ENCODE assay signal across 12 cellular contexts in genomic region chr1:219062161-219062560, GRCh38.
DNase-seq lines count a peak whose midpoint lies in the region; ATAC-seq and TF ChIP-seq lines count a peak whose summit lies in the region.
"Had no signal": no experiment of that assay in that cellular context is flagged by ENCODE, and none has a peak within 500 bp of the region (broad histone marks: within the 10 kb centered on the region; RNA-seq: fewer than 3 reads in every experiment).

No MANE protein-coding gene starts in this region.

- in situ Hi-C loops in GM23248 (cut with MboI), result loop anchor here (25.0 kb wide), 1 partner anchor 725 kb away; the partner anchor contains the start of gene TGFB2

- H3K9me3 ChIP-seq in GM23248 (ENCODE audit: low read depth) (no peaks in the 10 kb centered on the region), PC-3 (ENCODE audit: low read length) (peaks cover 9% of the 10 kb centered on the region), osteoblast (ENCODE audit: low read depth, low read length) (no peaks in the 10 kb centered on the region)
- H3K9me3 ChIP-seq: BE2C had no signal

- H3K4me3 ChIP-seq in GM23248 (no peak overlapping the region), PC-3 (ENCODE audit: low read length) (no peak overlapping the region), epithelial cell of esophagus (ENCODE audit: low read length) (no peak overlapping the region), osteoblast (ENCODE audit: insufficient read depth, low read length) (no peak overlapping the region)

- H3K4me1 ChIP-seq in GM23248 (ENCODE audit: insufficient read depth) (peaks cover 10% of the 10 kb centered on the region), PC-3 (ENCODE audit: insufficient read depth, low read length) (peaks cover 14% of the 10 kb centered on the region), osteoblast (ENCODE audit: insufficient read depth, low read length) (peaks cover 9% of the 10 kb centered on the region)
- H3K4me1 ChIP-seq: BE2C had no signal

- no peak overlapping the region for H3K4me2 ChIP-seq in GM23248 (ENCODE audit: unreplicated experiment)
- H3K4me2 ChIP-seq in PC-3 (ENCODE audit: low read length), result no peak overlapping the region
- H3K4me2 ChIP-seq in osteoblast (ENCODE audit: insufficient read depth, low read length), result no peak overlapping the region

- H4K20me1 ChIP-seq in GM23248 (ENCODE audit: insufficient read depth) (no peaks in the 10 kb centered on the region), PC-3 (ENCODE audit: low read length) (no peaks in the 10 kb centered on the region), osteoblast (ENCODE audit: insufficient read depth, low read length) (no peaks in the 10 kb centered on the region)

- peaks cover 11% of the 10 kb centered on the region for H3F3A ChIP-seq in GM23248 (ENCODE audit: insufficient read depth)
- H3F3A ChIP-seq in PC-3 (ENCODE audit: low read length, unreplicated experiment), result no peaks in the 10 kb centered on the region

- no TSS peak for BruUV-seq in PC-3 (replicated peaks; lab: Mats Ljungman, UMichigan)

- CTCF ChIA-PET in PC-3 (lab: Charles Lee) (no interaction called here), GM10248 (lab: Yijun Ruan, JAX) (interaction anchor here (2.0 kb wide), 1 partner anchor 15 kb away, joined by 5 read pairs; no protein-coding TSS in a partner anchor)

- no peak overlapping the region for H3K9ac ChIP-seq in GM23248
- H3K9ac ChIP-seq in PC-3 (ENCODE audit: low read length), result no peak overlapping the region

- WGBS in GM23248 (ENCODE audit: low coverage in 1 of 2, low lambda C conversion rate in 2 of 2, missing lambda C conversion rate in 2 of 2), 2 experiments, result 56 to 66% methylated on average over 4 of the region's 4 CpGs

- POLR2A ChIA-PET in PC-3 (lab: Charles Lee; ENCODE audit: unreplicated experiment) (no interaction called here), GM10248 (lab: Yijun Ruan, JAX) (no interaction called here)

- H3K27me3 ChIP-seq in GM23248 (replicated peaks; ENCODE audit: insufficient read depth) (no peaks in the 10 kb centered on the region), PC-3 (ENCODE audit: low read length) (no peaks in the 10 kb centered on the region), osteoblast (ENCODE audit: insufficient read depth, low read length) (no peaks in the 10 kb centered on the region)
- H3K27me3 ChIP-seq: BE2C had no signal

- intact Hi-C loops in PC-3 (cut with micrococcal nuclease), result loop anchor here (2.0 to 10.0 kb wide), 3 partner anchors 123 to 603 kb away; no protein-coding TSS in a partner anchor

- H3K9me2 ChIP-seq in GM23248 (ENCODE audit: insufficient read depth), result no peaks in the 10 kb centered on the region
- no peaks in the 10 kb centered on the region for H3K9me2 ChIP-seq in PC-3 (replicated peaks; ENCODE audit: low read length)

- DNase-seq in GM23248 (peak; percentile 63), PC-3 (peak; percentile 66), epithelial cell of esophagus (ENCODE audit: low read depth) (peak; percentile 14), osteoblast (ENCODE audit: insufficient read length, low spot score, missing footprints) (no peak), cerebellar cortex (ENCODE audit: low spot score) (no peak), NCI-H2029 treated with DMSO at 0.1 percent for 48 hours (lab: John Stamatoyannopoulos, UW) (no peak), GM10248 (ENCODE audit: extremely low spot score) (no peak)
- DNase-seq: BE2C; CD4-positive, alpha-beta memory T cell; DMS79 had no signal

- H3K27ac ChIP-seq in GM23248 (no peak overlapping the region), PC-3 (ENCODE audit: low read length) (no peak overlapping the region), osteoblast (ENCODE audit: low read depth, low read length) (peak overlapping the region; percentile 23)
- H3K27ac ChIP-seq: C4-2B had no signal

- TF ChIP-seq CTCF in PC-3 (conservative IDR thresholded peaks at IDR 0.05; ENCODE audit: low read depth, low read length) (no peak), epithelial cell of esophagus (IDR thresholded peaks at IDR 0.05; ENCODE audit: insufficient read depth, low read depth, low read length, missing control alignments) (no peak), osteoblast (IDR thresholded peaks at IDR 0.05; ENCODE audit: extremely low read depth, low read depth, low read length) (no peak), GM10248 (IDR thresholded peaks at IDR 0.05; ENCODE audit: control extremely low read depth, extremely low read depth, low read depth, missing control alignments) (no peak)

- no peaks in the 10 kb centered on the region for H3K36me3 ChIP-seq in GM23248 (ENCODE audit: low read depth)
- peaks cover 7% of the 10 kb centered on the region; the same call in 1 of the 2 replicates for H3K36me3 ChIP-seq in PC-3 (ENCODE audit: low read depth, low read length)
- no peaks in the 10 kb centered on the region for H3K36me3 ChIP-seq in osteoblast (ENCODE audit: insufficient read depth, low read length)
- H3K36me3 ChIP-seq: BE2C had no signal

- H2AFZ ChIP-seq in GM23248 (no peak overlapping the region), PC-3 (ENCODE audit: low read length) (peak overlapping the region; percentile 34; the same call in 1 of the 2 replicates), osteoblast (ENCODE audit: low read length) (no peak overlapping the region)

- no peaks in the 10 kb centered on the region for H3K79me2 ChIP-seq in GM23248 (ENCODE audit: insufficient read depth)
- no peaks in the 10 kb centered on the region for H3K79me2 ChIP-seq in PC-3 (ENCODE audit: low read length)
- no peaks in the 10 kb centered on the region for H3K79me2 ChIP-seq in osteoblast (ENCODE audit: insufficient read depth, low read length)

- peak; percentile 48 for ATAC-seq in PC-3
- ATAC-seq: HCT116 had no signal

Comparison
In these comparisons a context has a peak if more than half of its experiments do, and no peak if none do; other contexts are left out.
1. DNase-seq: peak in GM23248 (single experiment), PC-3 (single experiment) and epithelial cell of esophagus (single experiment); none in osteoblast (single experiment), cerebellar cortex (single experiment), NCI-H2029 treated with DMSO at 0.1 percent for 48 hours (single experiment) and GM10248 (single experiment).